ENCODE assay signal across 8 cellular contexts in genomic region chr5:147509710-147510651, GRCh38. TPM values are rescaled to one million over a fixed set of nuclear protein-coding genes. Genes with fewer than 3 reads are reported as not detected.
DNase-seq lines count a peak whose midpoint lies in the region; ATAC-seq, FAIRE-seq and TF ChIP-seq lines count a peak whose summit lies in the region.

TSS of gene DPYSL3 (minus strand) at chr5:147510068. CDS start at chr5:147509858, 210 bp downstream.

- H3K27me3 ChIP-seq in Peyer's patch: no peaks in the 10 kb centered on the region
- peaks cover 16% of the 10 kb centered on the region for H3K27me3 ChIP-seq in ectodermal cell (ENCODE audit: control insufficient read depth, insufficient read depth, low read length, poor library complexity, severe bottlenecking)
- H3K27me3 ChIP-seq in HepG2 (ENCODE audit: control insufficient read depth in 1 of 2, insufficient read depth in 2 of 2, low read length in 2 of 2): peaks cover 0 to 23% of the 10 kb centered on the region in 2 experiments; a peak in 3 of 5 replicates
- H3K27me3 ChIP-seq in stomach: peaks cover 0 to 46% (median 25%) of the 10 kb centered on the region in 3 donors

- POLR2A ChIA-PET in HepG2 (lab: Yijun Ruan, JAX): no interaction called here

- TF ChIP-seq EP300 in HepG2 (IDR thresholded peaks at IDR 0.05; ENCODE audit: low read depth in 2 of 2, low read length in 2 of 2) (no peak), HepG2 (CRISPR knock-in tag; IDR thresholded peaks at IDR 0.05; ENCODE audit: borderline replicate concordance) (no peak), stomach (IDR thresholded peaks at IDR 0.05) (no peak)

- no peak within 1 kb of the TSS for H2AFZ ChIP-seq in HepG2 (ENCODE audit: low read length)

- FAIRE-seq in H54 (lab: Jason Lieb, UNC) (no peak), HepG2 (lab: Jason Lieb, UNC) (no peak)

- H3K4me1 ChIP-seq in Peyer's patch: peaks cover 0 to 4% (median 0%) of the 10 kb centered on the region in 4 donors
- peaks cover 8% of the 10 kb centered on the region for H3K4me1 ChIP-seq in ectodermal cell (ENCODE audit: control insufficient read depth, insufficient read depth, low read length)
- no peaks in the 10 kb centered on the region for H3K4me1 ChIP-seq in HepG2 (ENCODE audit: insufficient read depth, low read length)
- H3K4me1 ChIP-seq in stomach: peaks cover 6 to 25% (median 16%) of the 10 kb centered on the region in 4 donors

- H4K20me1 ChIP-seq in HepG2 (ENCODE audit: insufficient read depth, low read length): no peaks in the 10 kb centered on the region

- WGBS in ectodermal cell, 2 experiments: 5% methylated on average over 66 of the region's 66 CpGs
- WGBS in HepG2 (ENCODE audit: low lambda C conversion rate): 48% methylated on average over 20 of the region's 66 CpGs
- WGBS in stomach, 5 donors: 3 to 10% (median 5%) methylated on average over 20 to 66 of the region's 66 CpGs

- DNase-seq in AG20443 (ENCODE audit: low spot score) (peak; percentile 83), H54 (ENCODE audit: insufficient read length, low spot score) (peak; percentile 49), Peyer's patch (peak in 2 of 3 donors; percentile 59 to 66), HepG2 (ENCODE audit: low spot score) (no peak), stomach (peak; percentile 47), NCI-H1048 (lab: John Stamatoyannopoulos, UW) (no peak)
- DNase-seq in effector CD4-positive, alpha-beta T cell: no peak

- TF ChIP-seq RAD21 in HepG2 (CRISPR knock-in tag; IDR thresholded peaks at IDR 0.05): no peak

- peak within 1 kb of the TSS; percentile 58 to 91 (median 74) for H3K27ac ChIP-seq in Peyer's patch
- H3K27ac ChIP-seq in ectodermal cell (ENCODE audit: insufficient read depth, low read depth, low read length, poor library complexity, severe bottlenecking): peak within 1 kb of the TSS; percentile 28
- H3K27ac ChIP-seq in HepG2 (ENCODE audit: extremely low read length, insufficient read depth, low read length): no peak within 1 kb of the TSS
- H3K27ac ChIP-seq in stomach: peak within 1 kb of the TSS; percentile 31 to 86 (median 78)

- in situ Hi-C loops in HepG2 (cut with HindIII; ENCODE audit: extremely low pct_ligation_motif_present, low pct_unique_long_range_greater_than_20kb): no loop called here

- TF ChIP-seq POLR2A in H54 (IDR thresholded peaks at IDR 0.05; ENCODE audit: low read depth, low read length) (peak; percentile 84), Peyer's patch (IDR thresholded peaks at IDR 0.05) (no peak), HepG2 (IDR thresholded peaks at IDR 0.05; ENCODE audit: insufficient read depth in 1 of 2, low read depth in 2 of 2, low read length in 2 of 2) (no peak), stomach (IDR thresholded peaks at IDR 0.05) (no peak)

- H3K9me3 ChIP-seq in Peyer's patch: no peaks in the 10 kb centered on the region
- H3K9me3 ChIP-seq in ectodermal cell (ENCODE audit: control insufficient read depth, low read length): no peaks in the 10 kb centered on the region
- H3K9me3 ChIP-seq in HepG2 (ENCODE audit: low read length): no peaks in the 10 kb centered on the region
- H3K9me3 ChIP-seq in stomach: no peaks in the 10 kb centered on the region

- peak in 2 of 6 experiments; percentile 15 to 17 for TF ChIP-seq CTCF in Peyer's patch (IDR thresholded peaks at IDR 0.05)
- no peak for TF ChIP-seq CTCF in HepG2 (CRISPR knock-in tag; IDR thresholded peaks at IDR 0.05)
- TF ChIP-seq CTCF in stomach (IDR thresholded peaks at IDR 0.05): peak in 2 of 7 experiments; percentile 24 to 35

- H3K4me3 ChIP-seq in Peyer's patch (peak within 1 kb of the TSS; percentile 39 to 67 (median 48)), ectodermal cell (ENCODE audit: insufficient read depth, low read depth, low read length) (peak within 1 kb of the TSS; percentile 78), HepG2 (replicated peaks in 1 of 3; ENCODE audit: insufficient read depth in 1 of 3, low read depth in 2 of 3, low read length in 3 of 3) (no peak within 1 kb of the TSS), stomach (peak within 1 kb of the TSS; percentile 52 to 65 (median 56))

- H3K9ac ChIP-seq in HepG2 (ENCODE audit: insufficient read depth, low read depth, low read length): no peak within 1 kb of the TSS

- H3K79me2 ChIP-seq in HepG2 (ENCODE audit: insufficient read depth, low read length): no peaks in the 10 kb centered on the region

- no TSS peak for BruUV-seq in HepG2 (replicated peaks; lab: Mats Ljungman, UMichigan)

- CTCF ChIA-PET in HepG2 (lab: Yijun Ruan, JAX; ENCODE audit: low intra/inter-chr PET ratio, low total read pairs): no interaction called here

- no peak within 1 kb of the TSS for H3K4me2 ChIP-seq in HepG2 (ENCODE audit: low read depth, low read length)

- no peaks in the 10 kb centered on the region for H3K36me3 ChIP-seq in Peyer's patch
- no peaks in the 10 kb centered on the region for H3K36me3 ChIP-seq in ectodermal cell (ENCODE audit: control insufficient read depth, insufficient read depth, low read length)
- H3K36me3 ChIP-seq in HepG2 (replicated peaks in 1 of 2; ENCODE audit: control insufficient read depth in 1 of 2, insufficient read depth in 2 of 2, low read length in 2 of 2): no peaks in the 10 kb centered on the region
- H3K36me3 ChIP-seq in stomach: no peaks in the 10 kb centered on the region

- peak; percentile 84 for ATAC-seq in HepG2

- intact Hi-C loops in HepG2 (cut with micrococcal nuclease; ENCODE audit: unreplicated experiment) (no loop called here), stomach (cut with DNase I; ENCODE audit: low total_unique reads) (no loop called here)

TF ChIP-seq in HepG2, 621 proteins besides CTCF, POLR2A, EP300 and RAD21 (continues in another document):
- TF ChIP-seq, protein P1, sequence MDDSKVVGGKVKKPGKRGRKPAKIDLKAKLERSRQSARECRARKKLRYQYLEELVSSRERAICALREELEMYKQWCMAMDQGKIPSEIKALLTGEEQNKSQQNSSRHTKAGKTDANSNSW (CRISPR knock-in tag; IDR thresholded peaks at IDR 0.05; ENCODE audit: borderline replicate concordance): no peak
- TF ChIP-seq, protein P2, sequence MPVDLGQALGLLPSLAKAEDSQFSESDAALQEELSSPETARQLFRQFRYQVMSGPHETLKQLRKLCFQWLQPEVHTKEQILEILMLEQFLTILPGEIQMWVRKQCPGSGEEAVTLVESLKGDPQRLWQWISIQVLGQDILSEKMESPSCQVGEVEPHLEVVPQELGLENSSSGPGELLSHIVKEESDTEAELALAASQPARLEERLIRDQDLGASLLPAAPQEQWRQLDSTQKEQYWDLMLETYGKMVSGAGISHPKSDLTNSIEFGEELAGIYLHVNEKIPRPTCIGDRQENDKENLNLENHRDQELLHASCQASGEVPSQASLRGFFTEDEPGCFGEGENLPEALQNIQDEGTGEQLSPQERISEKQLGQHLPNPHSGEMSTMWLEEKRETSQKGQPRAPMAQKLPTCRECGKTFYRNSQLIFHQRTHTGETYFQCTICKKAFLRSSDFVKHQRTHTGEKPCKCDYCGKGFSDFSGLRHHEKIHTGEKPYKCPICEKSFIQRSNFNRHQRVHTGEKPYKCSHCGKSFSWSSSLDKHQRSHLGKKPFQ (CRISPR knock-in tag; IDR thresholded peaks at IDR 0.05; ENCODE audit: insufficient replicate concordance): no peak
- TF ChIP-seq, protein P3, sequence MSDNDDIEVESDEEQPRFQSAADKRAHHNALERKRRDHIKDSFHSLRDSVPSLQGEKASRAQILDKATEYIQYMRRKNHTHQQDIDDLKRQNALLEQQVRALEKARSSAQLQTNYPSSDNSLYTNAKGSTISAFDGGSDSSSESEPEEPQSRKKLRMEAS (IDR thresholded peaks at IDR 0.05): 0 out of 2 replicates have a peak, but pooled peaks have one; percentile 16
- TF ChIP-seq GLI4 (CRISPR knock-in tag; IDR thresholded peaks at IDR 0.05; ENCODE audit: borderline replicate concordance): no peak
- TF ChIP-seq TCF7 (IDR thresholded peaks at IDR 0.05; ENCODE audit: low read depth): no peak

RNA-seq across cellular contexts. Expression of gene DPYSL3, which starts in this region (rescaled TPM):
- 10 to 100 TPM in 3 of 4 donors, 1 to 10 TPM in 1; 7.4 to 42.1 (median 21.8) TPM for total RNA-seq in Peyer's patch
- 365 TPM for polyA plus RNA-seq in ectodermal cell (2013, experiment 1 of 4)
- polyA plus RNA-seq in ectodermal cell (2013, experiment 2 of 4): 447 TPM
- 266 TPM for polyA plus RNA-seq in ectodermal cell (2013, experiment 3 of 4)
- 298 TPM for polyA plus RNA-seq in ectodermal cell (2013, experiment 4 of 4)
- 0.15 TPM in 1 of 2 replicates, not detected in the other for total RNA-seq in HepG2 (2016; rRNA removed; fragmentation: Illumina TruSeq; extraction: Trizol)
- not detected in 2 replicates for total RNA-seq in HepG2 (2016; cell fraction: cytosol; rRNA removed; fragmentation: Illumina TruSeq; extraction: Trizol; ENCODE audit: low read depth)
- total RNA-seq in HepG2 (2016; cell fraction: insoluble cytoplasmic fraction; rRNA removed; fragmentation: Illumina TruSeq; extraction: Trizol): 0.03 and 0.13 TPM in 2 replicates
- total RNA-seq in HepG2 (2016; cell fraction: membrane; rRNA removed; fragmentation: Illumina TruSeq; extraction: Trizol): not detected in 2 replicates
- total RNA-seq in HepG2 (2016; cell fraction: nucleus; rRNA removed; fragmentation: Illumina TruSeq; extraction: Trizol): not detected in 2 replicates
- polyA plus RNA-seq in HepG2 (2011; rRNA removed): 0.03 and 0.08 TPM in 2 replicates
- 0.01 TPM in 1 of 2 replicates, not detected in the other for polyA plus RNA-seq in HepG2 (2011; cell fraction: cytosol; rRNA removed)
- polyA plus RNA-seq in HepG2 (2011; cell fraction: nucleus; rRNA removed): 0.03 and 0.16 TPM in 2 replicates
- not detected in 2 replicates for polyA plus RNA-seq in HepG2 (2012)
- polyA plus RNA-seq in HepG2 (2016; cell fraction: cytosol; fragmentation: Illumina TruSeq; extraction: Trizol; ENCODE audit: low read depth): not detected in 2 replicates
- 0.04 TPM in 1 of 2 replicates, not detected in the other for polyA plus RNA-seq in HepG2 (2016; cell fraction: insoluble cytoplasmic fraction; fragmentation: Illumina TruSeq; extraction: Trizol; ENCODE audit: low read depth)
- 0.07 TPM in 1 of 2 replicates, not detected in the other for polyA plus RNA-seq in HepG2 (2016; cell fraction: membrane; fragmentation: Illumina TruSeq; extraction: Trizol; ENCODE audit: low read depth)
- polyA plus RNA-seq in HepG2 (2016; cell fraction: nucleus; fragmentation: Illumina TruSeq; extraction: Trizol; ENCODE audit: insufficient read depth, low read depth): not detected in 2 replicates
- 2.1 TPM in 1 of 2 replicates, not detected in the other for polyA minus RNA-seq in HepG2 (2011; rRNA and poly(A)+ RNA removed; ENCODE audit: low replicate concordance)
- not detected in 2 replicates for polyA minus RNA-seq in HepG2 (2011; cell fraction: cytosol; rRNA and poly(A)+ RNA removed)
- 0.12 and 0.26 TPM in 2 replicates for polyA minus RNA-seq in HepG2 (2011; cell fraction: nucleus; rRNA and poly(A)+ RNA removed)
- 100 to 1,000 TPM in 1 of 5 donors, 10 to 100 TPM in 4; 23.5 to 144 (median 67.0) TPM for total RNA-seq in stomach
- 10 to 100 TPM; 15.0 to 26.3 (median 24.3) TPM for polyA plus RNA-seq in stomach

Comparison
In these comparisons a context has a peak if more than half of its experiments do, and no peak if none do; other contexts are left out.
1. RNA of gene DPYSL3 (total RNA-seq): 23.5 to 144 TPM in stomach and 7.4 to 42.1 TPM in Peyer's patch; 0.03 to 0.15 TPM in HepG2; every median in the first group is over 4 times any median in the second.
2. RNA of gene DPYSL3 (polyA plus RNA-seq): 15.0 to 26.3 TPM in stomach; 0.01 to 0.16 TPM in HepG2; every median in the first group is over 10 times any median in the second.
3. DNase-seq: peak in AG20443 (single experiment), H54 (single experiment), Peyer's patch (2 of 3) and stomach (single experiment); none in HepG2 (single experiment), NCI-H1048 (single experiment) and effector CD4-positive, alpha-beta T cell (single experiment).
4. H3K4me3 ChIP-seq: peak in Peyer's patch (4 of 4), ectodermal cell (single experiment) and stomach (4 of 4); none in HepG2 (0 of 3).